In genomic region chr18:46314011-46314410, GRCh38 we compare ENCODE assay signal across 27 cellular contexts.
"Had no signal": no experiment of that assay in that cellular context is flagged by ENCODE, and none has a peak within 500 bp of the region (broad histone marks: within the 10 kb centered on the region; RNA-seq: fewer than 3 reads in every experiment).

No MANE protein-coding gene starts in this region.

- H2AFZ ChIP-seq: neural progenitor cell, parathyroid adenoma had no signal

- H3K36me3 ChIP-seq: neural progenitor cell, ovary, prostate gland, right atrium auricular region, right lobe of liver, sigmoid colon, stomach, thoracic aorta, thyroid gland, tibial nerve, upper lobe of right lung, uterus had no signal

- H3K4me2 ChIP-seq: neural progenitor cell had no signal

- H3K4me3 ChIP-seq: neural progenitor cell, ovary, prostate gland, right atrium auricular region, right lobe of liver, sigmoid colon, stomach, thoracic aorta, thyroid gland, tibial nerve, upper lobe of right lung, uterus had no signal

- H3K27me3 ChIP-seq: neural progenitor cell, ovary, right atrium auricular region, right lobe of liver, sigmoid colon, stomach, thyroid gland, tibial nerve, upper lobe of right lung, uterus had no signal

- DNase-seq: naive thymus-derived CD4-positive, alpha-beta T cell; natural killer cell; occipital lobe; ovary; posterior cingulate gyrus; retina; right lobe of liver; sigmoid colon; small intestine; stimulated activated CD4-positive, alpha-beta T cell treated with anti-CD3 and anti-CD28 coated beads, Interleukin-15, amount 100 ng/mL, for 24 hours; stimulated activated CD4-positive, alpha-beta T cell treated with anti-CD3 and anti-CD28 coated beads, Interleukin-2, amount 100 ng/mL, for 24 hours; stimulated activated CD4-positive, alpha-beta T cell treated with anti-CD3 and anti-CD28 coated beads, Interleukin-2, amount 100 ng/mL, for 48 hours; stimulated activated CD4-positive, alpha-beta T cell treated with anti-CD3 and anti-CD28 coated beads, Interleukin-4, amount 100 ng/mL, for 24 hours; stimulated activated naive B cell treated with anti-CD40 and anti-IgM and Interleukin-4, amounts not matched to agents 10 μg/mL and 1 μg/mL and 100 μg/mL, for 72 hours; stimulated activated naive CD4-positive, alpha-beta T cell treated with Interleukin-2 at 50 U/mL for 16 hours; stomach; thyroid gland; trophoblast cell; upper lobe of right lung; uterus had no signal

- H3K9ac ChIP-seq: neural progenitor cell, parathyroid adenoma had no signal

- H3K27ac ChIP-seq: neural progenitor cell, ovary, parathyroid adenoma, prostate gland, right atrium auricular region, right lobe of liver, sigmoid colon, stomach, thoracic aorta, thyroid gland, tibial nerve, upper lobe of right lung, uterus had no signal

- H3K79me2 ChIP-seq: parathyroid adenoma had no signal

- ATAC-seq: naive thymus-derived CD4-positive, alpha-beta T cell; natural killer cell; right lobe of liver; stimulated activated effector memory CD8-positive, alpha-beta T cell treated with anti-CD3 and anti-CD28 coated beads, Interleukin-12 subunit alpha, Interleukin-12 subunit beta, amount 100 ng/mL, for 72 hours; stimulated activated naive B cell treated with anti-CD40 and anti-IgM and Interleukin-4, amounts not matched to agents 10 μg/mL and 1 μg/mL and 100 μg/mL, for 72 hours; upper lobe of right lung had no signal

- H3K9me3 ChIP-seq: ovary, prostate gland, right atrium auricular region, right lobe of liver, sigmoid colon, stomach, thoracic aorta, thyroid gland, tibial nerve, upper lobe of right lung, uterus had no signal

- FAIRE-seq: small intestine had no signal

- H3K4me1 ChIP-seq: parathyroid adenoma, prostate gland, right atrium auricular region, right lobe of liver, sigmoid colon, stomach, tibial nerve, upper lobe of right lung, uterus had no signal
